Comparison of ENCODE assay signal across 17 cellular contexts in the genomic region with DNA sequence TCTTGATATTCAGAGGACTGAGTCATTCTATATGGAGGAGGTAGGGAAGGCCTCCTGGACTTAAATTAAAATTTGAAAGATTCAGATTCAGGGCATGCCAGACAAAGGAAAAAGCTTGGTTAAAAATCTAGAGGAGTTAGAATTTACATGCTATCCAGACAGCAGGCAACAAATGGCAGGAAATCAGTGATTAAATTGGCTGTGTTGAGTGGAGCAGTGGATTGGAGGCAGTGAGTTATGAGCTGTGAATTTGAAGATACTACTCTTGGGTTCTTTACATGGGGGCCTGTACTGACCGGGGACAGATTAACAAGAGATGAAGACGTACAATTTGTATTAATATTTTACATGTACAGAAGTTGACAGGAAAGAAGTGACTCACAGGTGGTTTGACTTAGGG. TPM values are rescaled to one million over a fixed set of nuclear protein-coding genes. Genes with fewer than 3 reads are reported as not detected.
A peak's percentile ranks its signal among the peaks of the same experiment; 100 is the strongest.
DNase-seq lines count a peak whose midpoint lies in the region; ATAC-seq and TF ChIP-seq lines count a peak whose summit lies in the region.
"Had no signal": no experiment of that assay in that cellular context is flagged by ENCODE, and none has a peak within 500 bp of the region (broad histone marks: within the 10 kb centered on the region; RNA-seq: fewer than 3 reads in every experiment).

No MANE protein-coding gene starts in this region.

- H3K36me3 ChIP-seq in mesenchymal stem cell (ENCODE audit: control insufficient read depth in 1 of 2, insufficient read depth in 2 of 2, low read depth in 1 of 2, low read length in 2 of 2) (no peaks in the 10 kb centered on the region), trophoblast cell (ENCODE audit: control insufficient read depth in 1 of 2, insufficient read depth in 2 of 2, low read length in 2 of 2) (no peaks in the 10 kb centered on the region)
- H3K36me3 ChIP-seq: HAP-1 had no signal

- H3K4me1 Mint-ChIP-seq in WTC11: peaks cover 20% of the 10 kb centered on the region

- H3K4me3 Mint-ChIP-seq in WTC11: no peak overlapping the region
- H3K4me3 Mint-ChIP-seq: CD4-positive, alpha-beta T cell had no signal

- H2BK12ac ChIP-seq in mesenchymal stem cell (ENCODE audit: low read length in 2 of 2) (no peak overlapping the region), trophoblast cell (ENCODE audit: low read length) (peak overlapping the region; percentile 89)

- 71% methylated on average over 2 of the region's 2 CpGs for WGBS in mesenchymal stem cell
- no CpG with 5 or more reads among the region's 2 CpGs for WGBS in trophoblast cell (ENCODE audit: extremely low coverage, insufficient coverage, insufficient read length)

- H2AFZ ChIP-seq in mesenchymal stem cell (ENCODE audit: low read depth, low read length): no peak overlapping the region
- no peak overlapping the region for H2AFZ ChIP-seq in trophoblast cell (ENCODE audit: insufficient read depth, low read length, poor library complexity)
- H2AFZ ChIP-seq: GM23248 had no signal

- H4K91ac ChIP-seq in mesenchymal stem cell (ENCODE audit: low read length) (no peak overlapping the region), trophoblast cell (ENCODE audit: low read depth, low read length) (no peak overlapping the region)

- H3K27me3 ChIP-seq in mesenchymal stem cell (ENCODE audit: control insufficient read depth in 1 of 2, insufficient read depth in 1 of 2, low read length in 2 of 2) (no peaks in the 10 kb centered on the region), trophoblast cell (ENCODE audit: insufficient read depth, low read length) (no peaks in the 10 kb centered on the region)

- H2BK15ac ChIP-seq in mesenchymal stem cell (ENCODE audit: low read depth, poor library complexity, severe bottlenecking): no peak overlapping the region

- H3K79me2 ChIP-seq in trophoblast cell (ENCODE audit: control insufficient read depth, insufficient read depth, low read length, poor library complexity): no peaks in the 10 kb centered on the region

- H3K4me2 ChIP-seq in mesenchymal stem cell (ENCODE audit: low read length, poor library complexity, severe bottlenecking) (no peak overlapping the region), trophoblast cell (ENCODE audit: low read length) (no peak overlapping the region)

- H3K14ac ChIP-seq in mesenchymal stem cell (ENCODE audit: low read length in 2 of 2) (no peak overlapping the region), trophoblast cell (ENCODE audit: low read length) (no peak overlapping the region)

- DNase-seq in ELF-1 (ENCODE audit: low read depth, low spot score) (peak; percentile 9), WTC11 (ENCODE audit: low spot score) (no peak), mesenchymal stem cell (peak; percentile 11), trophoblast cell (no peak), midbrain (lab: John Stamatoyannopoulos, UW) (no peak), Kasumi-1 (lab: John Stamatoyannopoulos, UW) (no peak), anterior cingulate cortex (lab: John Stamatoyannopoulos, UW) (no peak)
- DNase-seq: AML-193; Caco-2; CD4-positive, alpha-beta T cell; DND-41; EL; GM23248 had no signal

- H3K23ac ChIP-seq in mesenchymal stem cell (ENCODE audit: low read length in 2 of 2): no peak overlapping the region
- H3K23ac ChIP-seq in trophoblast cell (ENCODE audit: low read length): no peak overlapping the region

- no peak overlapping the region for H4K8ac ChIP-seq in mesenchymal stem cell (ENCODE audit: low read length)
- no peak overlapping the region for H4K8ac ChIP-seq in trophoblast cell (ENCODE audit: low read depth, low read length)

- no peaks in the 10 kb centered on the region for H3K27me3 Mint-ChIP-seq in WTC11 (ENCODE audit: low read depth)
- H3K27me3 Mint-ChIP-seq: CD4-positive, alpha-beta T cell had no signal

- POLR2A ChIA-PET in WTC11 (lab: Charles Lee): no interaction called here

- no peak overlapping the region for H2BK5ac ChIP-seq in mesenchymal stem cell (ENCODE audit: low read depth, low read length, poor library complexity, severe bottlenecking)
- H2BK5ac ChIP-seq in trophoblast cell (ENCODE audit: low read depth, low read length, poor library complexity): no peak overlapping the region

- H3K9ac ChIP-seq in mesenchymal stem cell (ENCODE audit: low read length) (no peak overlapping the region), trophoblast cell (ENCODE audit: low read length) (no peak overlapping the region)
- H3K9ac ChIP-seq: GM23248 had no signal

- H3K9me3 ChIP-seq in mesenchymal stem cell (ENCODE audit: control insufficient read depth, low read length) (no peaks in the 10 kb centered on the region), trophoblast cell (ENCODE audit: insufficient read depth, low read depth, low read length) (no peaks in the 10 kb centered on the region)
- H3K9me3 ChIP-seq: Caco-2, HAP-1 had no signal

- no peak for TF ChIP-seq CTCF in WTC11 (IDR thresholded peaks at IDR 0.05)

- no peaks in the 10 kb centered on the region for H3K4me1 ChIP-seq in mesenchymal stem cell (ENCODE audit: control insufficient read depth, insufficient read depth, low read depth, low read length)
- H3K4me1 ChIP-seq in trophoblast cell (ENCODE audit: control insufficient read depth in 1 of 2, insufficient read depth in 2 of 2, low read length in 2 of 2): peaks cover 0 to 3% of the 10 kb centered on the region in 2 experiments
- H3K4me1 ChIP-seq: Caco-2, HAP-1 had no signal

- H3K4ac ChIP-seq in mesenchymal stem cell (ENCODE audit: low read depth in 1 of 2, low read length in 2 of 2) (no peak overlapping the region), trophoblast cell (ENCODE audit: low read depth, low read length) (no peak overlapping the region)

- H3K27ac ChIP-seq in mesenchymal stem cell (ENCODE audit: low read length, poor library complexity, severe bottlenecking) (no peak overlapping the region), trophoblast cell (ENCODE audit: low read depth, low read length) (peak overlapping the region; percentile 90)
- H3K27ac ChIP-seq: C4-2B, GM23248, HL-60 had no signal

- H3K9me3 Mint-ChIP-seq in WTC11: peaks cover 11% of the 10 kb centered on the region

- H3K18ac ChIP-seq in mesenchymal stem cell (ENCODE audit: low read depth in 1 of 2, low read length in 2 of 2): no peak overlapping the region
- no peak overlapping the region for H3K18ac ChIP-seq in trophoblast cell (ENCODE audit: low read length)

- H2BK120ac ChIP-seq in mesenchymal stem cell (ENCODE audit: low read depth, low read length) (no peak overlapping the region), trophoblast cell (ENCODE audit: insufficient read depth, low read length, poor library complexity) (peak overlapping the region; percentile 17)

- peak overlapping the region; percentile 17; the same call in 1 of the 2 replicates for H3K27ac Mint-ChIP-seq in WTC11
- H3K27ac Mint-ChIP-seq: CD4-positive, alpha-beta T cell had no signal

- H3K4me3 ChIP-seq in mesenchymal stem cell (ENCODE audit: insufficient read depth in 1 of 2, low read depth in 1 of 2, low read length in 2 of 2): no peak overlapping the region
- H3K4me3 ChIP-seq in trophoblast cell (ENCODE audit: low read depth, low read length): no peak overlapping the region
- H3K4me3 ChIP-seq: GM23248, HAP-1 had no signal

- H3K79me1 ChIP-seq in mesenchymal stem cell (replicated peaks; ENCODE audit: low read length, poor library complexity, severe bottlenecking): no peaks in the 10 kb centered on the region
- peaks cover 2% of the 10 kb centered on the region for H3K79me1 ChIP-seq in trophoblast cell (ENCODE audit: low read length)

- peak; percentile 62 for ATAC-seq in WTC11

- H2AK5ac ChIP-seq in mesenchymal stem cell (ENCODE audit: low read length, severe bottlenecking) (no peak overlapping the region), trophoblast cell (ENCODE audit: low read length) (no peak overlapping the region)

- no peaks in the 10 kb centered on the region for H3K36me3 Mint-ChIP-seq in WTC11

- H4K12ac ChIP-seq in trophoblast cell (ENCODE audit: low read depth, low read length): no peak overlapping the region

- CTCF ChIA-PET in WTC11 (lab: Charles Lee): no interaction called here

TF ChIP-seq in WTC11, 78 proteins besides CTCF, POLR2A, EP300 and RAD21 (continues in another document):
- TF ChIP-seq SMAD3 (CRISPR knock-in tag; IDR thresholded peaks at IDR 0.05; ENCODE audit: borderline replicate concordance) (no peak), NFYB (CRISPR knock-in tag; conservative IDR thresholded peaks at IDR 0.05; ENCODE audit: low read depth) (no peak), TP53 (CRISPR knock-in tag; IDR thresholded peaks at IDR 0.05) (no peak), FOXK1 (CRISPR knock-in tag; IDR thresholded peaks at IDR 0.05) (no peak), ESRRA (CRISPR knock-in tag; IDR thresholded peaks at IDR 0.05; ENCODE audit: borderline replicate concordance) (no peak), ZBTB43 (CRISPR knock-in tag; IDR thresholded peaks at IDR 0.05) (no peak)
- TF ChIP-seq, protein P1, sequence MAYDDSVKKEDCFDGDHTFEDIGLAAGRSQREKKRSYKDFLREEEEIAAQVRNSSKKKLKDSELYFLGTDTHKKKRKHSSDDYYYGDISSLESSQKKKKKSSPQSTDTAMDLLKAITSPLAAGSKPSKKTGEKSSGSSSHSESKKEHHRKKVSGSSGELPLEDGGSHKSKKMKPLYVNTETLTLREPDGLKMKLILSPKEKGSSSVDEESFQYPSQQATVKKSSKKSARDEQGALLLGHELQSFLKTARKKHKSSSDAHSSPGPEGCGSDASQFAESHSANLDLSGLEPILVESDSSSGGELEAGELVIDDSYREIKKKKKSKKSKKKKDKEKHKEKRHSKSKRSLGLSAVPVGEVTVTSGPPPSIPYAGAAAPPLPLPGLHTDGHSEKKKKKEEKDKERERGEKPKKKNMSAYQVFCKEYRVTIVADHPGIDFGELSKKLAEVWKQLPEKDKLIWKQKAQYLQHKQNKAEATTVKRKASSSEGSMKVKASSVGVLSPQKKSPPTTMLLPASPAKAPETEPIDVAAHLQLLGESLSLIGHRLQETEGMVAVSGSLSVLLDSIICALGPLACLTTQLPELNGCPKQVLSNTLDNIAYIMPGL (CRISPR knock-in tag; IDR thresholded peaks at IDR 0.05): no peak

RNA-seq across cellular contexts. Expression of gene NRXN1, which starts 53.7 kb away (rescaled TPM):
- 17.9 to 19.5 TPM (median 19.3 TPM) in 3 replicates for total RNA-seq in WTC11 (2021)
- polyA plus RNA-seq in mesenchymal stem cell (2013, experiment 1 of 2): 0.01 TPM
- 0.08 TPM for polyA plus RNA-seq in mesenchymal stem cell (2013, experiment 2 of 2)
- polyA plus RNA-seq in trophoblast cell (2013): 0.25 and 0.33 TPM in 2 replicates
- total RNA-seq: Caco-2; CD4-positive, alpha-beta T cell; GM23248 had no signal
- polyA plus RNA-seq: BJ, GM23248 had no signal

Comparison
In these comparisons a context has a peak if more than half of its experiments do, and no peak if none do; other contexts are left out.
1. DNase-seq: peak in ELF-1 (single experiment) and mesenchymal stem cell (single experiment); none in WTC11 (single experiment), trophoblast cell (0 of 2), midbrain (single experiment), Kasumi-1 (0 of 2) and anterior cingulate cortex (0 of 58).